Comparison of ENCODE assay signal across 10 cellular contexts in the genomic region with DNA sequence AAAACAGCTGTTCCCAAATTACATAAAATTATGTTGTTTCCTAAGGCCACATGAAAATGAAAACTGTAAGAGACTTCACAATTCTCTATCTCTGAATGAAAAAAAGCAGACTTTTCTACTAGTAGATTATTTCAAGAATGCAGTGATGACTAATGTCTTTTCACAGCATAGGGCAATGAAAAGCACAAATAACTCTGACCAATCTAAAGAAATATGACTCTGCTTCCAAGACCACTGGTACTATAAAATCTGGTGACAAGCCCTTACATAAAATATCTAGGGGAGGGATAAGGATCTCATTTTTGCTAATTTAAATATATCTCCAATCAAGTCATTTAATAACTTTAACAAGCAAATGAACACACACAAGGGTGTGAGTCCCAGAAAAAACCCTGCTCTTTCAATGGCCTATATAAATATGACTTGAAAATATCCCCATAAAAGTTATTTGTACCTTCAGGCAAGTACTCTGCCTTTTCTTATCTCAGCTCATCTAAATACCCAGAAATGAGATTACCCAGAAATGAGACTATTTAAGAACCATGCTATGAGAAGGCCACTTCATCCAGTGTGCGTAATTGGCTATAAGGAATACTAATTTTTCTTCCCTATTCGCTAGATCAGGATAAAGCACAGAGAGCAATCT.
DNase-seq lines count a peak whose midpoint lies in the region; ATAC-seq and TF ChIP-seq lines count a peak whose summit lies in the region.
"Had no signal": no experiment of that assay in that cellular context is flagged by ENCODE, and none has a peak within 500 bp of the region (broad histone marks: within the 10 kb centered on the region; RNA-seq: fewer than 3 reads in every experiment).

No MANE protein-coding gene starts in this region.

- H3K36me3 ChIP-seq in adipocyte (ENCODE audit: control insufficient read depth, insufficient read depth, low read length, severe bottlenecking) (no peaks in the 10 kb centered on the region), adrenal gland (replicated peaks in 1 of 2) (no peaks in the 10 kb centered on the region)

- no peak overlapping the region for H3K9ac ChIP-seq in adipocyte (ENCODE audit: low read length)

- no peak overlapping the region for H3K4me3 ChIP-seq in HFF-Myc (replicated peaks; ENCODE audit: low read depth, low read length)
- peak overlapping the region; percentile 26 for H3K4me3 ChIP-seq in adipocyte (ENCODE audit: low read length)
- no peak overlapping the region for H3K4me3 ChIP-seq in adrenal gland

- intact Hi-C loops in adrenal gland (cut with DNase I), result loop anchor here in 1 of 2 donors (10.0 kb wide), 1 partner anchor 108 kb away; a partner anchor contains a TSS

- peaks cover 36% of the 10 kb centered on the region for H3K4me1 ChIP-seq in adipocyte (ENCODE audit: control insufficient read depth, insufficient read depth, low read length)
- H3K4me1 ChIP-seq in adrenal gland (replicated peaks in 1 of 2), result peaks cover 14 to 42% of the 10 kb centered on the region in 2 donors

- no peak for TF ChIP-seq CTCF in HFF-Myc (IDR thresholded peaks at IDR 0.05; ENCODE audit: low read depth, low read length, missing control alignments)
- TF ChIP-seq CTCF in adrenal gland (IDR thresholded peaks at IDR 0.05), result no peak

- peak; percentile 86 for DNase-seq in A172 (ENCODE audit: low spot score)
- DNase-seq in HFF-Myc (ENCODE audit: extremely low read depth, low read depth), result peak; percentile 22
- peak; percentile 83 for DNase-seq in adipocyte (ENCODE audit: low read depth)
- peak; percentile 30 for DNase-seq in hepatic stellate cell (ENCODE audit: low spot score)
- no peak for DNase-seq in NCI-H1092 treated with DMSO at 0.1 percent for 48 hours (lab: John Stamatoyannopoulos, UW)
- no peak for DNase-seq in ecto neural progenitor cell (ENCODE audit: low spot score)
- no peak for DNase-seq in adrenal gland
- DNase-seq: NCI-H748 treated with DMSO at 0.1 percent for 48 hours had no signal

- ATAC-seq in esophagus mucosa, result no peak

- TF ChIP-seq POLR2A in adrenal gland (IDR thresholded peaks at IDR 0.05), result no peak

- no peaks in the 10 kb centered on the region for H3K27me3 ChIP-seq in adipocyte (replicated peaks; ENCODE audit: control insufficient read depth, insufficient read depth, low read length)
- H3K27me3 ChIP-seq in adrenal gland, result no peaks in the 10 kb centered on the region

- 77 to 85% (median 82%) methylated on average over 2 of the region's 2 CpGs for WGBS in adrenal gland, 4 donors

- H3K27ac ChIP-seq in adrenal gland, result peak overlapping the region in 2 of 5 donors; percentile 22 to 64
- H3K27ac ChIP-seq: C4-2B had no signal

- H3K9me3 ChIP-seq in adipocyte (ENCODE audit: control insufficient read depth, low read length), result no peaks in the 10 kb centered on the region
- H3K9me3 ChIP-seq in adrenal gland (replicated peaks in 1 of 3), result no peaks in the 10 kb centered on the region

Comparison
In these comparisons a context has a peak if more than half of its experiments do, and no peak if none do; other contexts are left out.
1. DNase-seq: peak in A172 (single experiment), HFF-Myc (single experiment), adipocyte (single experiment) and hepatic stellate cell (single experiment); none in NCI-H1092 treated with DMSO at 0.1 percent for 48 hours (single experiment), ecto neural progenitor cell (single experiment) and adrenal gland (0 of 7).